ENCODE assay signal across 22 cellular contexts in the genomic region with DNA sequence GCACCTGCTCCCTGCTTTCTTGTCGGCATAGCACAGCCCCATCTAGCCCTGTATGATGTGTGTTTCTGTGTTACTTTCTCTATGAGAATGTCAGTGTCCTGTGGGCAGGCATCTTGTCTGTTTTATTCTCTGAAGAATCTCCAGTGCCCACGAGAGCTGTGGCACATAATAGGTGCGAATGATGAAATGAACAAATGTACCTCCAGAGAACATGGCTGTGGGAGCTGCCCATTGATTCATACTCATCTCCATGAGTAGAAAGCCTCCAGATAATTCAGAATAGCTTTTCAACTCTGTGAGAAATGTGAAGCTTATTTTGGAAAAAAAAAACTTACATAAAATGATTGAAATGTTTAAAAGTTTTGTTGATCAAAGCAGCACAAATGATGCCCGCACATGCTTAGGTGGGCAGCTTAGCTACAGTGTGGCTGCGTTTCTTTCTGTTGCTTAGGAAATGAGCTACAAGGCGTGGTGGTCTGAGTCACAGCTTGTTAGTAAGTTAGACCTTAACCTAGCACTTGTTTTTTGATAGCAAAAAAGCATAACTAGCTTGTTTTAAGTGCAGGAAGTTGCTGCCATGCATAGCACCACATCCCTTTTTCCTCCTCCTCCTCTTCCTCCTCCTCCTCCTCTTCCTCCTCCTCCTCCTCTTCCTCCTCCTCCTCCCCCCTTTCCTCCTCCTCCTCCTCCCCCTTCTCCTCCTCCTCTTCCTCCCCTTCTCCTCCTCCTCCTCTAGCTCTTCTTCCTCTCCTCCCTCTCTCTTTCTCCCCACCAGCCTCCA.
A peak's percentile ranks its signal among the peaks of the same experiment; 100 is the strongest.
DNase-seq lines count a peak whose midpoint lies in the region; ATAC-seq, FAIRE-seq and TF ChIP-seq lines count a peak whose summit lies in the region.
"Had no signal": no experiment of that assay in that cellular context is flagged by ENCODE, and none has a peak within 500 bp of the region (broad histone marks: within the 10 kb centered on the region; RNA-seq: fewer than 3 reads in every experiment).

No MANE protein-coding gene starts in this region.

- H3K27me3 ChIP-seq in Loucy (ENCODE audit: insufficient read depth, low read length, poor library complexity, severe bottlenecking) (no peaks in the 10 kb centered on the region), K562 (ENCODE audit: control insufficient read depth in 2 of 2, insufficient read depth in 2 of 2, low read length in 2 of 2) (peaks cover 15 to 51% of the 10 kb centered on the region in 2 experiments), mesenchymal stem cell (ENCODE audit: control insufficient read depth in 1 of 2, insufficient read depth in 1 of 2, low read length in 2 of 2) (peaks cover 32 to 93% of the 10 kb centered on the region in 2 experiments)
- H3K27me3 ChIP-seq: SJCRH30 had no signal

- H2BK120ac ChIP-seq in mesenchymal stem cell (ENCODE audit: low read depth, low read length), result no peak overlapping the region

- WGBS in K562 (ENCODE audit: insufficient coverage, low coverage, missing lambda C conversion rate), result 0% methylated on average over 6 of the region's 6 CpGs
- WGBS in mesenchymal stem cell, result 56% methylated on average over 5 of the region's 6 CpGs

- TF ChIP-seq POLR2A in K562 (conservative IDR thresholded peaks at IDR 0.05), result no peak
- TF ChIP-seq POLR2A in GM12892 (IDR thresholded peaks at IDR 0.05; ENCODE audit: low read depth, low read length), result no peak

- no peak overlapping the region for H3K4ac ChIP-seq in mesenchymal stem cell (ENCODE audit: low read depth in 1 of 2, low read length in 2 of 2)

- intact Hi-C loops in K562 (cut with micrococcal nuclease), result no loop called here

- H4K91ac ChIP-seq in mesenchymal stem cell (ENCODE audit: low read length), result peak overlapping the region; percentile 61

- H3K4me3 ChIP-seq in Loucy (ENCODE audit: low read length, poor library complexity, severe bottlenecking) (no peak overlapping the region), K562 (no peak overlapping the region), mesenchymal stem cell (ENCODE audit: insufficient read depth in 1 of 2, low read depth in 1 of 2, low read length in 2 of 2) (no peak overlapping the region)
- H3K4me3 ChIP-seq: SJCRH30 had no signal

- H4K20me1 ChIP-seq in Loucy (ENCODE audit: insufficient read depth, low read length, poor library complexity, severe bottlenecking) (no peaks in the 10 kb centered on the region), K562 (replicated peaks; ENCODE audit: control insufficient read depth, insufficient read depth, low read length) (no peaks in the 10 kb centered on the region; the same call in 1 of the 2 replicates)

- H3K36me3 ChIP-seq in Loucy (ENCODE audit: insufficient read depth, low read length), result no peaks in the 10 kb centered on the region
- H3K36me3 ChIP-seq in K562 (ENCODE audit: control insufficient read depth, insufficient read depth, low read length), result no peaks in the 10 kb centered on the region
- H3K36me3 ChIP-seq in mesenchymal stem cell (ENCODE audit: control insufficient read depth in 1 of 2, insufficient read depth in 2 of 2, low read depth in 1 of 2, low read length in 2 of 2), result no peaks in the 10 kb centered on the region
- H3K36me3 ChIP-seq: SJCRH30 had no signal

- H3K27ac ChIP-seq in K562 (ENCODE audit: extremely low read depth, low read depth, low read length) (no peak overlapping the region), mesenchymal stem cell (ENCODE audit: low read length, poor library complexity, severe bottlenecking) (no peak overlapping the region)
- H3K27ac ChIP-seq: RWPE1, SJCRH30 had no signal

- H3K9me3 ChIP-seq in Loucy (ENCODE audit: insufficient read depth, low read depth, low read length) (no peaks in the 10 kb centered on the region), K562 (replicated peaks; ENCODE audit: control insufficient read depth, insufficient read depth, low read depth, low read length) (no peaks in the 10 kb centered on the region), mesenchymal stem cell (ENCODE audit: control insufficient read depth, low read length) (no peaks in the 10 kb centered on the region)
- H3K9me3 ChIP-seq: SJCRH30 had no signal

- H2AFZ ChIP-seq in Loucy (ENCODE audit: low read length) (0 out of 2 replicates have a peak overlapping the region, but pooled peaks have one; percentile 43), K562 (ENCODE audit: low read depth, low read length) (no peak overlapping the region), mesenchymal stem cell (ENCODE audit: low read depth, low read length) (no peak overlapping the region)

- ATAC-seq in K562, result no peak
- ATAC-seq: PC-3 had no signal

- BruUV-seq in K562 (replicated peaks; lab: Mats Ljungman, UMichigan), result no TSS peak

- H3K9me1 ChIP-seq in K562 (ENCODE audit: control insufficient read depth, insufficient read depth, low read length), result no peaks in the 10 kb centered on the region

- no peak for TF ChIP-seq RAD21 in K562 (CRISPR knock-in tag; conservative IDR thresholded peaks at IDR 0.05 in 1 of 2, IDR thresholded peaks at IDR 0.05 in 1 of 2)

- FAIRE-seq in K562 (lab: Jason Lieb, UNC) (no peak), GM12892 (lab: Jason Lieb, UNC) (no peak)
- FAIRE-seq: GM12891, GM18507, H1 had no signal

- H2BK15ac ChIP-seq in mesenchymal stem cell (ENCODE audit: low read depth, poor library complexity, severe bottlenecking), result no peak overlapping the region

- no peak overlapping the region for H2BK5ac ChIP-seq in mesenchymal stem cell (ENCODE audit: low read depth, low read length, poor library complexity, severe bottlenecking)

- H2AK5ac ChIP-seq in mesenchymal stem cell (ENCODE audit: low read length, severe bottlenecking), result no peak overlapping the region

- no peak overlapping the region for H3K23ac ChIP-seq in mesenchymal stem cell (ENCODE audit: low read length in 2 of 2)

- POLR2A ChIA-PET in K562 (lab: Yijun Ruan, JAX), result interaction anchor here (0.6 kb wide), 1 partner anchor 78 kb away, joined by 3 read pairs; no protein-coding TSS in a partner anchor

- CTCF ChIA-PET in K562 (lab: Yijun Ruan, JAX; ENCODE audit: low intra/inter-chr PET ratio), result no interaction called here

- no peaks in the 10 kb centered on the region for H3K4me1 ChIP-seq in Loucy (ENCODE audit: insufficient read depth, low read length, poor library complexity, severe bottlenecking)
- no peaks in the 10 kb centered on the region for H3K4me1 ChIP-seq in K562 (replicated peaks in 1 of 2; ENCODE audit: control insufficient read depth in 2 of 2, insufficient read depth in 2 of 2, low read length in 2 of 2)
- H3K4me1 ChIP-seq in mesenchymal stem cell (ENCODE audit: control insufficient read depth, insufficient read depth, low read depth, low read length), result no peaks in the 10 kb centered on the region
- H3K4me1 ChIP-seq: SJCRH30 had no signal

- no peaks in the 10 kb centered on the region for H3K79me1 ChIP-seq in mesenchymal stem cell (replicated peaks; ENCODE audit: low read length, poor library complexity, severe bottlenecking)

- DNase-seq in Caki2 (ENCODE audit: low read depth), result peak; percentile 26
- DNase-seq in K562 (ENCODE audit: extremely low read depth in 1 of 4, low spot score in 3 of 4), result no peak
- no peak for DNase-seq in mesenchymal stem cell
- DNase-seq in medulla oblongata (ENCODE audit: extremely low spot score), result no peak
- no peak for DNase-seq in HuH-7.5 (ENCODE audit: low spot score)
- DNase-seq in GM12892 (ENCODE audit: insufficient read length), result no peak
- no peak for DNase-seq in activated T-cell treated with anti-CD3 and anti-CD28 coated beads, Interleukin-2, amount 50 U/mL, for 1 hour
- DNase-seq: COR-L47, EL, HFFc6, KG1, NCI-H1417 treated with DMSO at 0.1 percent for 48 hours, NCI-H187 treated with DMSO at 0.1 percent for 48 hours, NCI-H345, NCI-H524 treated with DMSO at 0.1 percent for 48 hours, PC-3, SJCRH30 had no signal

- peak overlapping the region in 1 of 2 experiments; percentile 78 for H3K18ac ChIP-seq in mesenchymal stem cell (ENCODE audit: low read depth in 1 of 2, low read length in 2 of 2)

- no peak for TF ChIP-seq EP300 in K562 (IDR thresholded peaks at IDR 0.05; ENCODE audit: low read length)

- H2BK12ac ChIP-seq in mesenchymal stem cell (ENCODE audit: low read length in 2 of 2), result no peak overlapping the region

- in situ Hi-C loops in Caki2 (cut with HindIII; ENCODE audit: low pct_unique_long_range_greater_than_20kb, low sequenced_read_pairs), result no loop called here
- in situ Hi-C loops in K562 (cut with MboI), result no loop called here

- no peaks in the 10 kb centered on the region for H3F3A ChIP-seq in Loucy (ENCODE audit: low read depth)

- H3K9me2 ChIP-seq in Loucy (replicated peaks; ENCODE audit: low read depth, low read length), result no peaks in the 10 kb centered on the region

- H3K4me2 ChIP-seq in Loucy (ENCODE audit: low read depth, low read length, poor library complexity, severe bottlenecking) (no peak overlapping the region), K562 (ENCODE audit: insufficient read depth, low read length) (no peak overlapping the region), mesenchymal stem cell (ENCODE audit: low read length, poor library complexity, severe bottlenecking) (no peak overlapping the region)

- no peak for TF ChIP-seq CTCF in Loucy (conservative IDR thresholded peaks at IDR 0.05; ENCODE audit: low read length)
- TF ChIP-seq CTCF in K562 (IDR thresholded peaks at IDR 0.05 in 2 of 3, conservative IDR thresholded peaks at IDR 0.05 in 1 of 3; ENCODE audit: insufficient read depth in 2 of 3, low read depth in 1 of 3, low read length in 3 of 3), result no peak

- H4K8ac ChIP-seq in mesenchymal stem cell (ENCODE audit: low read length), result no peak overlapping the region

- peak overlapping the region in 1 of 2 experiments; percentile 82 for H3K14ac ChIP-seq in mesenchymal stem cell (ENCODE audit: low read length in 2 of 2)

- H3K9ac ChIP-seq in Loucy (ENCODE audit: low read depth, low read length, poor library complexity, severe bottlenecking) (no peak overlapping the region), K562 (ENCODE audit: insufficient read depth in 1 of 2, low read depth in 2 of 2, low read length in 2 of 2) (no peak overlapping the region), mesenchymal stem cell (ENCODE audit: low read length) (no peak overlapping the region)

- H3K79me2 ChIP-seq in Loucy (ENCODE audit: insufficient read depth, low read length), result no peaks in the 10 kb centered on the region
- no peaks in the 10 kb centered on the region for H3K79me2 ChIP-seq in K562 (ENCODE audit: control insufficient read depth, insufficient read depth, low read length)

TF ChIP-seq in K562, 482 proteins besides CTCF, POLR2A, EP300 and RAD21:
- TF ChIP-seq SRF (CRISPR knock-in tag; IDR thresholded peaks at IDR 0.05) (no peak), ZNF263 (CRISPR knock-in tag; IDR thresholded peaks at IDR 0.05; ENCODE audit: borderline replicate concordance) (peak; percentile 40; the same call in 1 of the 2 replicates)
TF ChIP-seq in K562: peak in this region for 1.
